Comparison of ENCODE assay signal across 10 cellular contexts in the genomic region with DNA sequence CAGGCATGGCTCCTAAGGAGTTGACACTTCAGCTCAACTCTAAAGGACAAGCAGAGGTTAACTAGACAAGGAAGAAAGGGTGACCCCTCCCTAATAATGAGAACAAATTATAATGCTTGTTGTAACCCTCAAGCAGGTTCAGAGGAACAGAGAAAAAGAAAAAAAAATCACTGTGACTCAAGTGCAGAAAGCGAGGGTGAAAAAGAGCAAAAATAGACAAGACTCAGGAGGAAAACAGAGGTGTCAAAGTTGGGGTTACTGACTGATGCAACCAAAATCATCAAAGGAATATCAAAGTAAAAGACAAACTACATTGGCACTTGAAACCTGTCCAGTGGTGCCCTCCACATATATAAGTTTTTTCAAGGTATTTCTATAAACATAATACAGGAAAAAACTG. TPM values are rescaled to one million over a fixed set of nuclear protein-coding genes. Genes with fewer than 3 reads are reported as not detected.
A peak's percentile ranks its signal among the peaks of the same experiment; 100 is the strongest.
DNase-seq lines count a peak whose midpoint lies in the region; ATAC-seq lines count a peak whose summit lies in the region.
"Had no signal": no experiment of that assay in that cellular context is flagged by ENCODE, and none has a peak within 500 bp of the region (broad histone marks: within the 10 kb centered on the region; RNA-seq: fewer than 3 reads in every experiment).

No MANE protein-coding gene starts in this region.

- no peak for DNase-seq in activated naive CD4-positive, alpha-beta T cell treated with anti-CD3 and anti-CD28 coated beads, Interleukin-2, amount 50 U/mL, for 72 hours (ENCODE audit: low spot score in 2 of 2)
- DNase-seq in activated naive CD4-positive, alpha-beta T cell (lab: John Stamatoyannopoulos, UW): no peak
- no peak for DNase-seq in effector memory CD8-positive, alpha-beta T cell
- DNase-seq in NCI-H526 treated with DMSO at 0.1 percent for 48 hours (lab: John Stamatoyannopoulos, UW): no peak
- no peak for DNase-seq in NCI-H1105 (lab: John Stamatoyannopoulos, UW)
- no peak for DNase-seq in stimulated activated CD4-positive, alpha-beta T cell treated with anti-CD3 and anti-CD28 coated beads, Interleukin-2, amount 100 ng/mL, for 24 hours
- DNase-seq: foreskin fibroblast, NCI-H69 had no signal

- no peaks in the 10 kb centered on the region for H3K27me3 Mint-ChIP-seq in effector memory CD8-positive, alpha-beta T cell

- peaks cover 0 to 65% of the 10 kb centered on the region in 2 donors for H3K36me3 Mint-ChIP-seq in activated naive CD4-positive, alpha-beta T cell treated with anti-CD3 and anti-CD28 coated beads, Interleukin-2, amount 50 U/mL, for 72 hours
- H3K36me3 Mint-ChIP-seq in effector memory CD8-positive, alpha-beta T cell (ENCODE audit: insufficient read depth): peaks cover 8% of the 10 kb centered on the region

- no peak overlapping the region for H3K27ac Mint-ChIP-seq in activated naive CD4-positive, alpha-beta T cell treated with anti-CD3 and anti-CD28 coated beads, Interleukin-2, amount 50 U/mL, for 72 hours
- H3K27ac Mint-ChIP-seq in effector memory CD8-positive, alpha-beta T cell: no peak overlapping the region

- H3K4me3 Mint-ChIP-seq in effector memory CD8-positive, alpha-beta T cell: peak overlapping the region in 1 of 2 donors; percentile 53

- peaks cover 42 to 60% of the 10 kb centered on the region in 2 donors for H3K4me1 Mint-ChIP-seq in effector memory CD8-positive, alpha-beta T cell (ENCODE audit: low read depth in 2 of 2)

- H3K9me3 Mint-ChIP-seq in activated naive CD4-positive, alpha-beta T cell treated with anti-CD3 and anti-CD28 coated beads, Interleukin-2, amount 50 U/mL, for 72 hours: peaks cover 7 to 28% of the 10 kb centered on the region in 2 donors
- H3K9me3 Mint-ChIP-seq in effector memory CD8-positive, alpha-beta T cell: no peaks in the 10 kb centered on the region

- peak; percentile 41 to 74 for ATAC-seq in activated naive CD4-positive, alpha-beta T cell treated with anti-CD3 and anti-CD28 coated beads, Interleukin-2, amount 50 U/mL, for 72 hours
- peak; percentile 53 for ATAC-seq in HG03432 (IDR thresholded peaks at IDR 0.05; ENCODE audit: unreplicated experiment)
- ATAC-seq in effector memory CD8-positive, alpha-beta T cell (replicated peaks): peak; percentile 70
- no peak for ATAC-seq in GM19455 (IDR thresholded peaks at IDR 0.05; ENCODE audit: unreplicated experiment)

RNA-seq across cellular contexts. Expression of a gene that starts 28.4 kb away (rescaled TPM):
- total RNA-seq in activated naive CD4-positive, alpha-beta T cell treated with anti-CD3 and anti-CD28 coated beads, Interleukin-2, amount 50 U/mL, for 72 hours: 10 to 100 TPM; 40.7 to 41.7 TPM
